In the genomic region with DNA sequence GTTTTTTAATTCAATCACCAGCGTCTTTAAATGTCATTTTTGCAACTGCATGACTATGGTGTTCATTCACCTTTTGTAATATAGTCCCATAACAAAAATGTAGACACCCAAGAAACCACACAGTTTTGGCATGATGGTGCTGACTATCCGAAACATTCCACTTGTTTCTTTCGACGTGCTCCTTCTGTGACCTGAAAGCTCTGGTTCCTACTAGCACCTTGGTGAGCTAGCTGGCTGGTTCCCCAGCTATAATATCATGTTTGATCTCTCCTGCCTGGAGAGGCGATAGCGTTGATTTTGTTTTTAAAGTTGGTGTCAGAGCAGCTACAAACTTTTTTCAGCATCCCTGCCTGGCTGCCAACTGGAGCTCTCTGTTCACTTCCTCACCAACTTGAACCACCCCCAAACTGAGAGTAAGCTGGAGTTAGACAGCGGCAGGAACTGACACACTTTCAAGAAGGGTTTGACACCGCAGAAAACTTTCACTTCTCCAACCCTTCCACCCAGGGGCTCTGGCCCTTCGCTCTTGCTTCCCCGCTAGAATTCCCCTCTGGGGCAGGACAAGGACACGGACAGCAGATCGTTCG, we compare ENCODE assay signal across 8 cellular contexts. TPM values are rescaled to one million over a fixed set of nuclear protein-coding genes. Genes with fewer than 3 reads are reported as not detected.
A peak's percentile ranks its signal among the peaks of the same experiment; 100 is the strongest.
DNase-seq lines count a peak whose midpoint lies in the region; ATAC-seq and TF ChIP-seq lines count a peak whose summit lies in the region.

No MANE protein-coding gene starts in this region.

- H3K27ac ChIP-seq in dorsolateral prefrontal cortex = peak overlapping the region in 58 of 59 donors; percentile 87 to 99 (median 97)

- TF ChIP-seq CTCF in dorsolateral prefrontal cortex (IDR thresholded peaks at IDR 0.05 in 54 of 56, conservative IDR thresholded peaks at IDR 0.05 in 2 of 56; ENCODE audit: low read depth in 1 of 56, partially characterized antibody in 56 of 56) (peak in 2 of 56 donors; percentile 7 to 10), lower leg skin (IDR thresholded peaks at IDR 0.05) (no peak)

- intact Hi-C loops in dorsolateral prefrontal cortex (cut with DNase I) (loop anchor here (2.0 to 10.0 kb wide), 7 partner anchors 101 to 439 kb away; partner anchors contain the start of genes SF3B6 (in 2 of the 2), TP53I3 (in 2 of the 2), WDCP (in 2 of the 2) and FKBP1B (in 1 of the 2)), lower leg skin (cut with DNase I; ENCODE audit: low total_unique reads) (no loop called here)

- DNase-seq in DMS53 (lab: John Stamatoyannopoulos, UW) (peak; percentile 39), DMS53 treated with DMSO at 0.1 percent for 48 hours (lab: John Stamatoyannopoulos, UW; ENCODE audit: unreplicated experiment) (no peak), NCI-H146 treated with DMSO at 0.1 percent for 48 hours (lab: John Stamatoyannopoulos, UW; ENCODE audit: unreplicated experiment) (peak; percentile 25), dorsolateral prefrontal cortex (peak in 4 of 10 donors; percentile 9 to 62 (median 26)), lower leg skin (ENCODE audit: low spot score in 2 of 2) (peak in 1 of 2 donors; percentile 62)
- peak; percentile 54 for DNase-seq in activated CD4-positive, CD25-positive, alpha-beta regulatory T cell treated with anti-CD3 and anti-CD28 coated beads, Interleukin-2, amount 50 U/mL, for 72 hours
- DNase-seq in stimulated activated CD8-positive, alpha-beta memory T cell treated with anti-CD3 and anti-CD28 coated beads, Interleukin-15, amount 100 ng/mL, for 1 hour (ENCODE audit: low read depth) = peak; percentile 23

- H3K27me3 ChIP-seq in dorsolateral prefrontal cortex = no peaks in the 10 kb centered on the region

- peak; percentile 64 for ATAC-seq in HG02759 (IDR thresholded peaks at IDR 0.05; ENCODE audit: unreplicated experiment)

- 0 to 1% methylated on average over 13 of the region's 13 CpGs for WGBS in lower leg skin, 2 donors

- H3K4me3 ChIP-seq in dorsolateral prefrontal cortex = peak overlapping the region; percentile 73 to 98 (median 92)
- H3K4me3 ChIP-seq in lower leg skin (ENCODE audit: low read depth, poor library complexity, severe bottlenecking) = peak overlapping the region; percentile 89

- TF ChIP-seq POLR2A in lower leg skin (IDR thresholded peaks at IDR 0.05) = peak in 1 of 2 donors; percentile 13

RNA-seq across cellular contexts. Expression of gene ATAD2B, which starts 1.1 kb away (rescaled TPM):
- total RNA-seq in dorsolateral prefrontal cortex (10 to 100 TPM; 15.1 to 34.2 (median 24.3) TPM), lower leg skin (10 to 100 TPM; 23.2 to 31.1 (median 27.9) TPM)

RNA-seq across cellular contexts. Expression of gene UBXN2A, which starts 14.5 kb away (rescaled TPM):
- 10 to 100 TPM; 14.4 to 32.7 (median 20.0) TPM for total RNA-seq in dorsolateral prefrontal cortex
- total RNA-seq in lower leg skin = 10 to 100 TPM in 3 of 4 donors, 1 to 10 TPM in 1; 8.5 to 15.0 (median 12.9) TPM
